8 cellular contexts compared by ENCODE assay signal in the genomic region with DNA sequence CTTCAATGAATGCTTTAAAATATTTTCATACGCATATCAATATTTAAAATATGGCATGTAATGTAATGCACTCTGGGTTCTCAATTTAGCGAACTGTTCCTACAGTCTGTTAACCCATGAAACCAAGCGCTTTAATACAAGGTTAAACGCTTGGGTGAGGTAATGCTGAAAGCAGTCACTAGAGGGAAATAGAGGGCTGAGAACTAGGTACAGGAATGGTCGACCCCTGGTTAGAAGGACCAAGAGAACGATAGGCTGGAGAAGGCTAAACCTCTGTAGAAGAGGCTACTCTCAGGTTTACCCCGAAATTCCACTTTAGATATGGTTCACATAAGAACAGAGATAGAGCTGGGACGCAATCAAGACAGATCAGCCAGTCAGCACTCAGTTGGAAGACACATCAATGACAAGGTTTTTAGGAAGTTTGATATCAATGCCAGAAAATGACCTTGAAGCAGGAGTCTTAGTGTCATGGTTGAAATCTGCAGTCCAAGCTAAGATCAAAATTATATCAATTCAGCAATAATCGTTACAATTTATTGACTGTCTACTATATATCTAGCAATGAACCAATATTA. TPM values are rescaled to one million over a fixed set of nuclear protein-coding genes. Genes with fewer than 3 reads are reported as not detected.
DNase-seq lines count a peak whose midpoint lies in the region; ATAC-seq and TF ChIP-seq lines count a peak whose summit lies in the region.

No MANE protein-coding gene starts in this region.

- H3K4me1 Mint-ChIP-seq in CD14-positive monocyte: no peaks in the 10 kb centered on the region
- peaks cover 4% of the 10 kb centered on the region for H3K4me1 Mint-ChIP-seq in activated CD4-positive, alpha-beta T cell treated with anti-CD3 and anti-CD28 coated beads, Interleukin-2, amount 10 ng/mL, durations not matched to agents 7 days and 5 days

- no peaks in the 10 kb centered on the region for H3K9me3 ChIP-seq in smooth muscle cell (replicated peaks; ENCODE audit: low read depth)

- peak overlapping the region in 1 of 2 donors; percentile 61 for H3K4me3 Mint-ChIP-seq in CD14-positive monocyte
- H3K4me3 Mint-ChIP-seq in activated CD4-positive, alpha-beta T cell treated with anti-CD3 and anti-CD28 coated beads, Interleukin-2, amount 10 ng/mL, durations not matched to agents 7 days and 5 days: no peak overlapping the region

- POLR2A ChIA-PET in activated CD4-positive, alpha-beta T cell treated with anti-CD3 and anti-CD28 coated beads, Interleukin-2, amount 10 ng/mL, durations not matched to agents 7 days and 5 days (lab: Charles Lee): no interaction called here

- peaks cover 3 to 8% (median 6%) of the 10 kb centered on the region in 3 donors for H3K27me3 Mint-ChIP-seq in CD14-positive monocyte (ENCODE audit: low read depth in 3 of 3)
- H3K27me3 Mint-ChIP-seq in activated CD4-positive, alpha-beta T cell treated with anti-CD3 and anti-CD28 coated beads, Interleukin-2, amount 10 ng/mL, durations not matched to agents 7 days and 5 days: peaks cover 4% of the 10 kb centered on the region

- ATAC-seq in GM18508 (IDR thresholded peaks at IDR 0.05; ENCODE audit: insufficient read depth, unreplicated experiment) (peak; percentile 88), HG02840 (IDR thresholded peaks at IDR 0.05; ENCODE audit: low FRiP score, unreplicated experiment) (peak; percentile 83), left cardiac atrium (peak; percentile 27 to 85)

- no peaks in the 10 kb centered on the region for H4K20me1 ChIP-seq in smooth muscle cell (ENCODE audit: low read depth)

- no peak overlapping the region for H3K27ac Mint-ChIP-seq in CD14-positive monocyte
- no peak overlapping the region for H3K27ac Mint-ChIP-seq in activated CD4-positive, alpha-beta T cell treated with anti-CD3 and anti-CD28 coated beads, Interleukin-2, amount 10 ng/mL, durations not matched to agents 7 days and 5 days

- H3K4me2 ChIP-seq in smooth muscle cell: peak overlapping the region; percentile 58

- H3F3A ChIP-seq in smooth muscle cell (ENCODE audit: low read depth): no peaks in the 10 kb centered on the region

- no peaks in the 10 kb centered on the region for H3K4me1 ChIP-seq in smooth muscle cell (ENCODE audit: low read depth)

- no peak for DNase-seq in CD14-positive monocyte (ENCODE audit: low spot score)
- peak; percentile 22 for DNase-seq in NCI-H1105 treated with DMSO at 0.1 percent for 48 hours (lab: John Stamatoyannopoulos, UW)
- DNase-seq in activated CD4-positive, alpha-beta T cell treated with anti-CD3 and anti-CD28 coated beads, Interleukin-2, amount 10 ng/mL, durations not matched to agents 7 days and 5 days: peak; percentile 26
- DNase-seq in left cardiac atrium: no peak
- DNase-seq in smooth muscle cell (lab: John Stamatoyannopoulos, UW; ENCODE audit: unreplicated experiment): no peak
- no peak for DNase-seq in dedifferentiated amniotic fluid mesenchymal stem cell (ENCODE audit: extremely low spot score)

- no peak overlapping the region for H3K27ac ChIP-seq in smooth muscle cell (ENCODE audit: low read depth)

- no peaks in the 10 kb centered on the region for H3K36me3 Mint-ChIP-seq in CD14-positive monocyte
- H3K36me3 Mint-ChIP-seq in activated CD4-positive, alpha-beta T cell treated with anti-CD3 and anti-CD28 coated beads, Interleukin-2, amount 10 ng/mL, durations not matched to agents 7 days and 5 days (ENCODE audit: low read depth): no peaks in the 10 kb centered on the region

- no peak overlapping the region for H3K9ac ChIP-seq in smooth muscle cell (ENCODE audit: low read depth)

- no peaks in the 10 kb centered on the region for H3K36me3 ChIP-seq in smooth muscle cell (ENCODE audit: low read depth)

- H3K9me3 Mint-ChIP-seq in CD14-positive monocyte: no peaks in the 10 kb centered on the region
- H3K9me3 Mint-ChIP-seq in activated CD4-positive, alpha-beta T cell treated with anti-CD3 and anti-CD28 coated beads, Interleukin-2, amount 10 ng/mL, durations not matched to agents 7 days and 5 days: no peaks in the 10 kb centered on the region

- no peak overlapping the region for H3K4me3 ChIP-seq in smooth muscle cell

- 33% methylated on average over 9 of the region's 9 CpGs for WGBS in smooth muscle cell (ENCODE audit: low lambda C conversion rate)

- intact Hi-C loops in CD14-positive monocyte (cut with micrococcal nuclease): no loop called here
- intact Hi-C loops in left cardiac atrium (cut with DNase I): loop anchor here in 1 of 2 donors (5.0 to 10.0 kb wide), 2 partner anchors 122 to 430 kb away; no protein-coding TSS in a partner anchor

- H2AFZ ChIP-seq in smooth muscle cell (ENCODE audit: low read depth): no peak overlapping the region

- H3K79me2 ChIP-seq in smooth muscle cell (ENCODE audit: low read depth): no peaks in the 10 kb centered on the region

- TF ChIP-seq CTCF in CD14-positive monocyte (IDR thresholded peaks at IDR 0.05) (peak; percentile 67), smooth muscle cell (IDR thresholded peaks at IDR 0.05; ENCODE audit: borderline replicate concordance, insufficient read depth, poor library complexity, severe bottlenecking) (peak; percentile 71)

- CTCF ChIA-PET in activated CD4-positive, alpha-beta T cell treated with anti-CD3 and anti-CD28 coated beads, Interleukin-2, amount 10 ng/mL, durations not matched to agents 7 days and 5 days (lab: Charles Lee): interaction anchor here (0.7 kb wide), 1 partner anchor 10 kb away, joined by 3 read pairs; no protein-coding TSS in a partner anchor

- H3K27me3 ChIP-seq in smooth muscle cell (ENCODE audit: low read depth): no peaks in the 10 kb centered on the region

RNA-seq across cellular contexts. Expression of gene ARSJ, which starts 26.9 kb away (rescaled TPM):
- not detected for polyA plus RNA-seq in CD14-positive monocyte
- total RNA-seq in activated CD4-positive, alpha-beta T cell treated with anti-CD3 and anti-CD28 coated beads, Interleukin-2, amount 10 ng/mL, durations not matched to agents 7 days and 5 days: not detected
- total RNA-seq in left cardiac atrium: 1 to 10 TPM; 3.4 to 5.3 TPM
- total RNA-seq in smooth muscle cell: 7.8 and 7.9 TPM in 2 replicates
- polyA plus RNA-seq in smooth muscle cell: 3.5 and 8.8 TPM in 2 replicates

Comparison
In these comparisons a context has a peak if more than half of its experiments do, and no peak if none do; other contexts are left out.
1. DNase-seq: peak in NCI-H1105 treated with DMSO at 0.1 percent for 48 hours (single experiment) and activated CD4-positive, alpha-beta T cell treated with anti-CD3 and anti-CD28 coated beads, Interleukin-2, amount 10 ng/mL, durations not matched to agents 7 days and 5 days (single experiment); none in CD14-positive monocyte (single experiment), left cardiac atrium (single experiment), smooth muscle cell (single experiment) and dedifferentiated amniotic fluid mesenchymal stem cell (single experiment).
2. Peak in every context shown above with its lines, with median percentiles within 50 percentile points of each other: ATAC-seq.